In genomic region chr20:47441774-47442150, GRCh38 we compare ENCODE assay signal across 24 cellular contexts.
"Had no signal": no experiment of that assay in that cellular context is flagged by ENCODE, and none has a peak within 500 bp of the region (broad histone marks: within the 10 kb centered on the region; RNA-seq: fewer than 3 reads in every experiment).

No MANE protein-coding gene starts in this region.

- ATAC-seq: activated naive CD8-positive, alpha-beta T cell treated with anti-CD3 and anti-CD28 coated beads, Interleukin-2, amount 50 U/mL, for 24 hours; body of pancreas; left colon; naive thymus-derived CD8-positive, alpha-beta T cell; stimulated activated naive CD8-positive, alpha-beta T cell treated with anti-CD3 and anti-CD28 coated beads, Interleukin-15, amount 100 ng/mL, for 72 hours had no signal

- H3K4me3 ChIP-seq: body of pancreas, cardiac muscle cell, tibial nerve had no signal

- H3K9me3 Mint-ChIP-seq: activated naive CD4-positive, alpha-beta T cell treated with anti-CD3 and anti-CD28 coated beads, Interleukin-2, amount 10 ng/mL, durations not matched to agents 7 days and 5 days; activated naive CD8-positive, alpha-beta T cell treated with anti-CD3 and anti-CD28 coated beads, Interleukin-2, amount 50 U/mL, for 24 hours; naive thymus-derived CD8-positive, alpha-beta T cell; stimulated activated naive CD8-positive, alpha-beta T cell treated with anti-CD3 and anti-CD28 coated beads, Interleukin-15, amount 100 ng/mL, for 72 hours; T-helper 1 cell treated with Interleukin-12 subunit alpha and Interleukin-12 subunit beta and Interleukin-4 antibody, amounts not matched to agents 30 μg/mL and 1 μg/mL, for 36 hours had no signal

- DNase-seq: activated CD4-positive, alpha-beta T cell treated with anti-CD3 and anti-CD28 coated beads for 4 hours; activated CD4-positive, alpha-beta T cell treated with anti-CD3 and anti-CD28 coated beads, Interleukin-2, amount 50 U/mL, for 48 hours; activated CD4-positive, CD25-positive, alpha-beta regulatory T cell; activated CD8-positive, alpha-beta memory T cell treated with anti-CD3 and anti-CD28 coated beads, Interleukin-2, amount 50 U/mL, for 48 hours; activated effector memory CD4-positive, alpha-beta T cell treated with Interleukin-2 at 50 U/mL for 16 hours; activated naive CD4-positive, alpha-beta T cell treated with anti-CD3 and anti-CD28 coated beads, Interleukin-2, amount 10 ng/mL, durations not matched to agents 7 days and 5 days; activated naive CD8-positive, alpha-beta T cell treated with anti-CD3 and anti-CD28 coated beads, Interleukin-2, amount 50 U/mL, for 24 hours; activated T-cell treated with anti-CD3 and anti-CD28 coated beads, Interleukin-2, amount 50 U/mL, for 48 hours; anterior cingulate cortex; body of pancreas; dermis blood vessel endothelial cell; effector CD8-positive, alpha-beta T cell; erythroblast; foreskin fibroblast; left colon; naive thymus-derived CD8-positive, alpha-beta T cell; retina; stimulated activated CD4-positive, alpha-beta T cell treated with anti-CD3 and anti-CD28 coated beads, Interleukin-4, amount 100 ng/mL, for 24 hours; stimulated activated naive CD8-positive, alpha-beta T cell treated with anti-CD3 and anti-CD28 coated beads, Interleukin-15, amount 100 ng/mL, for 72 hours; T1000 had no signal

- H3K27ac ChIP-seq: body of pancreas, cardiac muscle cell, tibial nerve had no signal

- H3K27me3 Mint-ChIP-seq: activated naive CD8-positive, alpha-beta T cell treated with anti-CD3 and anti-CD28 coated beads, Interleukin-2, amount 50 U/mL, for 24 hours; naive thymus-derived CD8-positive, alpha-beta T cell; progenitor cell of endocrine pancreas; stimulated activated naive CD8-positive, alpha-beta T cell treated with anti-CD3 and anti-CD28 coated beads, Interleukin-15, amount 100 ng/mL, for 72 hours had no signal

- H3K4me1 ChIP-seq: tibial nerve had no signal

- H3K36me3 Mint-ChIP-seq: activated naive CD4-positive, alpha-beta T cell treated with anti-CD3 and anti-CD28 coated beads, Interleukin-2, amount 10 ng/mL, durations not matched to agents 7 days and 5 days; naive thymus-derived CD8-positive, alpha-beta T cell had no signal

- H3K36me3 ChIP-seq: cardiac muscle cell, tibial nerve had no signal

- H3K27ac Mint-ChIP-seq: activated naive CD4-positive, alpha-beta T cell treated with anti-CD3 and anti-CD28 coated beads, Interleukin-2, amount 10 ng/mL, durations not matched to agents 7 days and 5 days; activated naive CD8-positive, alpha-beta T cell treated with anti-CD3 and anti-CD28 coated beads, Interleukin-2, amount 50 U/mL, for 24 hours; progenitor cell of endocrine pancreas; T-helper 1 cell treated with Interleukin-12 subunit alpha and Interleukin-12 subunit beta and Interleukin-4 antibody, amounts not matched to agents 30 μg/mL and 1 μg/mL, for 36 hours had no signal

- H3K27me3 ChIP-seq: body of pancreas, cardiac muscle cell, tibial nerve had no signal

- H3K4me3 Mint-ChIP-seq: activated naive CD4-positive, alpha-beta T cell treated with anti-CD3 and anti-CD28 coated beads, Interleukin-2, amount 10 ng/mL, durations not matched to agents 7 days and 5 days; activated naive CD8-positive, alpha-beta T cell treated with anti-CD3 and anti-CD28 coated beads, Interleukin-2, amount 50 U/mL, for 24 hours; naive thymus-derived CD8-positive, alpha-beta T cell; stimulated activated naive CD8-positive, alpha-beta T cell treated with anti-CD3 and anti-CD28 coated beads, Interleukin-15, amount 100 ng/mL, for 72 hours; T-helper 1 cell treated with Interleukin-12 subunit alpha and Interleukin-12 subunit beta and Interleukin-4 antibody, amounts not matched to agents 30 μg/mL and 1 μg/mL, for 36 hours had no signal

- H3K9me3 ChIP-seq: body of pancreas, tibial nerve had no signal
